22 cellular contexts compared by ENCODE assay signal in the genomic region with DNA sequence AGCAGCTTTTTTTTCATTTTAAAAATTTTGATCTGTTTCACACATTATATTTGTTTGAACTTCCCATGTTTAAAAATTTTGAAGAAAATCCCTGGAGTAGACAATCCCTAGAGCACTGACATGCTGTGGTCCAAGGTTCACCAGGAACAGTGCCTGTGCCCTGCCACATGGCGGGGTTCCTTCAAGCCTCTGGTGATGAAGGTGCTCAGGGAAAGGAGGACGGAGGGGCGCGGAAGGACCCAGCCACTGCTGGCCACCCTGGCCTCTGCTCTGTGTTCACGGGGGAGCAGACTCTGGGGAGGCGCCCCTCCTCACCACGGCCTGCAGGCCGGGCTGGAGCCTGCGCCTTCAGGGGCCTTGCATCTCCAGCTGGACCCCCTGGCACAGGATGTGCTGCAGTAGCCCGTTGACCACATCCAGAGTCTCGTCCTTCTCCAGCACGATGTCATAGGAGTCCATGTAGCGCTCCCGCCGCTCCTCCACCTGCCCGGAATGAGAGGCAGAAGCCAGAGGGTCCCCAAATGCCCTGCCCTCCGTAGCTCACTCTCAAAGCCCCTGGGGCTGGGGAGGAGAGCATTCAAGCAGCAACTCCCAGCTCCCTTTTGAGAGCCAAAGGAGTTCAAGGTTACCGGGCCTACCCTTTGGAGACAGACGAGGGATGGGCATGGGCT. TPM values are rescaled to one million over a fixed set of nuclear protein-coding genes. Genes with fewer than 3 reads are reported as not detected.
"Had no signal": no experiment of that assay in that cellular context is flagged by ENCODE, and none has a peak within 500 bp of the region (broad histone marks: within the 10 kb centered on the region; RNA-seq: fewer than 3 reads in every experiment).

No MANE protein-coding gene starts in this region.

- H3K36me3 ChIP-seq: neutrophil had no signal

- H3K4me3 ChIP-seq: coronary artery, esophagus squamous epithelium, hepatocyte had no signal

- DNase-seq: activated CD4-positive, alpha-beta T cell treated with anti-CD3 and anti-CD28 coated beads for 4 hours; activated CD8-positive, alpha-beta memory T cell treated with anti-CD3 and anti-CD28 coated beads, Interleukin-2, amount 50 U/mL, for 48 hours; activated CD8-positive, alpha-beta T cell treated with anti-CD3 and anti-CD28 coated beads, Interleukin-2, amount 10 ng/mL, durations not matched to agents 7 days and 5 days; activated gamma-delta T cell treated with Interleukin-2 at 50 U/mL for 16 hours; amniotic stem cell; central memory CD4-positive, alpha-beta T cell; effector CD4-positive, alpha-beta T cell; esophagus squamous epithelium; islet precursor cell; left ventricle myocardium superior; mesenchymal stem cell; naive thymus-derived CD8-positive, alpha-beta T cell; retina; stimulated activated CD4-positive, alpha-beta T cell treated with anti-CD3 and anti-CD28 coated beads, Interleukin-12 subunit alpha, Interleukin-12 subunit beta, amount 100 ng/mL, for 4 hours; stimulated activated CD4-positive, alpha-beta T cell treated with anti-CD3 and anti-CD28 coated beads, Interleukin-2, amount 100 ng/mL, for 24 hours; T-helper 17 cell had no signal

- H3K27me3 ChIP-seq: hepatocyte, neutrophil had no signal

- H3K9me3 ChIP-seq: esophagus squamous epithelium, neutrophil had no signal

- ATAC-seq: activated CD8-positive, alpha-beta T cell treated with anti-CD3 and anti-CD28 coated beads, Interleukin-2, amount 10 ng/mL, durations not matched to agents 7 days and 5 days; left ventricle myocardium superior; naive thymus-derived CD8-positive, alpha-beta T cell; T-helper 17 cell; WTC11 had no signal

- H3K4me1 ChIP-seq: esophagus squamous epithelium had no signal

- H3K27ac ChIP-seq: coronary artery, esophagus squamous epithelium, hepatocyte, neutrophil had no signal

RNA-seq across cellular contexts. Expression of a gene that starts 12.3 kb away (rescaled TPM):
- total RNA-seq: activated CD8-positive, alpha-beta T cell treated with anti-CD3 and anti-CD28 coated beads, Interleukin-2, amount 10 ng/mL, durations not matched to agents 7 days and 5 days; endothelial cell of umbilical vein; glomerular endothelial cell; naive thymus-derived CD8-positive, alpha-beta T cell; T-helper 17 cell had no signal

RNA-seq across cellular contexts. Expression of a gene that starts 12.5 kb away (rescaled TPM):
- total RNA-seq: activated CD8-positive, alpha-beta T cell treated with anti-CD3 and anti-CD28 coated beads, Interleukin-2, amount 10 ng/mL, durations not matched to agents 7 days and 5 days; naive thymus-derived CD8-positive, alpha-beta T cell; T-helper 17 cell had no signal
